In genomic region chr9:89608646-89609335, GRCh38 we compare ENCODE assay signal across 28 cellular contexts. TPM values are rescaled to one million over a fixed set of nuclear protein-coding genes. Genes with fewer than 3 reads are reported as not detected.
A peak's percentile ranks its signal among the peaks of the same experiment; 100 is the strongest.
DNase-seq lines count a peak whose midpoint lies in the region; ATAC-seq and TF ChIP-seq lines count a peak whose summit lies in the region.
"Had no signal": no experiment of that assay in that cellular context is flagged by ENCODE, and none has a peak within 500 bp of the region (broad histone marks: within the 10 kb centered on the region; RNA-seq: fewer than 3 reads in every experiment).

No MANE protein-coding gene starts in this region.

- H3K4me3 ChIP-seq in left ventricle myocardium inferior, result no peak overlapping the region
- H3K4me3 ChIP-seq: dorsolateral prefrontal cortex, heart left ventricle, Peyer's patch, SJCRH30, thoracic aorta had no signal

- H3K27me3 Mint-ChIP-seq in type B pancreatic cell, result peaks cover 16% of the 10 kb centered on the region
- H3K27me3 Mint-ChIP-seq: CD4-positive, alpha-beta memory T cell had no signal

- no peaks in the 10 kb centered on the region for H3K36me3 Mint-ChIP-seq in type B pancreatic cell
- H3K36me3 Mint-ChIP-seq: activated naive CD4-positive, alpha-beta T cell treated with anti-CD3 and anti-CD28 coated beads, Interleukin-2, amount 10 ng/mL, durations not matched to agents 7 days and 5 days; T-cell had no signal

- TF ChIP-seq CTCF in left ventricle myocardium inferior (IDR thresholded peaks at IDR 0.05; ENCODE audit: borderline replicate concordance) (no peak), type B pancreatic cell (conservative IDR thresholded peaks at IDR 0.05) (no peak)

- ATAC-seq in GM21515 (IDR thresholded peaks at IDR 0.05; ENCODE audit: unreplicated experiment), result no peak
- ATAC-seq: heart left ventricle, left lobe of liver, T-cell had no signal

- DNase-seq in left ventricle myocardium inferior (no peak), cardiac septum (ENCODE audit: low spot score) (no peak), NCI-H2171 (lab: John Stamatoyannopoulos, UW) (peak; percentile 65), left kidney (ENCODE audit: low read depth, low spot score) (peak; percentile 57), type B pancreatic cell (ENCODE audit: extremely low spot score, unreplicated experiment) (no peak), HuH-7 (ENCODE audit: low spot score) (no peak)
- DNase-seq in activated T-cell treated with anti-CD3 and anti-CD28 coated beads, Interleukin-2, amount 50 U/mL, for 48 hours, result no peak
- DNase-seq: activated CD4-positive, CD25-positive, alpha-beta regulatory T cell treated with anti-CD3 and anti-CD28 coated beads, Interleukin-2, amount 50 U/mL, for 72 hours; activated naive CD4-positive, alpha-beta T cell treated with anti-CD3 and anti-CD28 coated beads, Interleukin-2, amount 10 ng/mL, durations not matched to agents 7 days and 5 days; activated T-cell treated with anti-CD3 and anti-CD28 coated beads, Interleukin-2, amount 50 U/mL, for 1 hour; anterior cingulate cortex; caudate nucleus; CD4-positive, alpha-beta memory T cell; heart left ventricle; HFFc6; Karpas-422; midbrain; MV-4-11; SJCRH30; stimulated activated CD4-positive, alpha-beta T cell treated with anti-CD3 and anti-CD28 coated beads, Interleukin-2, amount 100 ng/mL, for 48 hours; stimulated activated naive CD4-positive, alpha-beta T cell; T-cell had no signal

- H3K9me3 Mint-ChIP-seq in type B pancreatic cell, result peaks cover 4% of the 10 kb centered on the region
- H3K9me3 Mint-ChIP-seq: activated naive CD4-positive, alpha-beta T cell treated with anti-CD3 and anti-CD28 coated beads, Interleukin-2, amount 10 ng/mL, durations not matched to agents 7 days and 5 days; HFFc6 had no signal

- H3K4me1 ChIP-seq in left ventricle myocardium inferior, result peaks cover 38% of the 10 kb centered on the region

- H3K4me3 Mint-ChIP-seq in type B pancreatic cell, result peak overlapping the region; percentile 29
- H3K4me3 Mint-ChIP-seq: activated naive CD4-positive, alpha-beta T cell treated with anti-CD3 and anti-CD28 coated beads, Interleukin-2, amount 10 ng/mL, durations not matched to agents 7 days and 5 days; HFFc6; T-cell had no signal

- H3K4me1 Mint-ChIP-seq in type B pancreatic cell (ENCODE audit: unreplicated experiment), result peaks cover 14% of the 10 kb centered on the region

- intact Hi-C loops in left ventricle myocardium inferior (cut with micrococcal nuclease) (loop anchor here (10.0 kb wide), 2 partner anchors 56 to 316 kb away; no protein-coding TSS in a partner anchor), cardiac septum (cut with DNase I) (loop anchor here (5.0 kb wide), 3 partner anchors 79 to 269 kb away; no protein-coding TSS in a partner anchor)

- H3K36me3 ChIP-seq in left ventricle myocardium inferior, result peaks cover 7% of the 10 kb centered on the region
- H3K36me3 ChIP-seq: Peyer's patch, thoracic aorta had no signal

- H3K9me3 ChIP-seq in left ventricle myocardium inferior (replicated peaks), result peaks cover 11% of the 10 kb centered on the region
- H3K9me3 ChIP-seq: Peyer's patch, SJCRH30, thoracic aorta had no signal

- H3K27me3 ChIP-seq in left ventricle myocardium inferior (ENCODE audit: low read depth), result no peaks in the 10 kb centered on the region
- H3K27me3 ChIP-seq: dorsolateral prefrontal cortex, heart left ventricle, Peyer's patch, SJCRH30 had no signal

- no peak overlapping the region for H3K27ac Mint-ChIP-seq in type B pancreatic cell
- H3K27ac Mint-ChIP-seq: activated naive CD4-positive, alpha-beta T cell treated with anti-CD3 and anti-CD28 coated beads, Interleukin-2, amount 10 ng/mL, durations not matched to agents 7 days and 5 days; CD4-positive, alpha-beta memory T cell; HFFc6; T-cell had no signal

- peak overlapping the region; percentile 28 for H3K27ac ChIP-seq in left ventricle myocardium inferior (replicated peaks)
- H3K27ac ChIP-seq: dorsolateral prefrontal cortex, heart left ventricle, Peyer's patch, SJCRH30, thoracic aorta had no signal

RNA-seq across cellular contexts. Expression of gene GADD45G, which starts 4.0 kb away (rescaled TPM):
- total RNA-seq in left ventricle myocardium inferior (44.5 TPM), cardiac septum (29.6 TPM), type B pancreatic cell (ENCODE audit: low replicate concordance) (10.9 and 12.2 TPM in 2 replicates)
- total RNA-seq: HT1080 had no signal

Comparison
In these comparisons a context has a peak if more than half of its experiments do, and no peak if none do; other contexts are left out.
1. DNase-seq: peak in NCI-H2171 (single experiment) and left kidney (single experiment); none in left ventricle myocardium inferior (single experiment), cardiac septum (single experiment), type B pancreatic cell (single experiment), activated T-cell treated with anti-CD3 and anti-CD28 coated beads, Interleukin-2, amount 50 U/mL, for 48 hours (0 of 2) and HuH-7 (single experiment).